Comparison of ENCODE assay signal across 35 cellular contexts in the genomic region with DNA sequence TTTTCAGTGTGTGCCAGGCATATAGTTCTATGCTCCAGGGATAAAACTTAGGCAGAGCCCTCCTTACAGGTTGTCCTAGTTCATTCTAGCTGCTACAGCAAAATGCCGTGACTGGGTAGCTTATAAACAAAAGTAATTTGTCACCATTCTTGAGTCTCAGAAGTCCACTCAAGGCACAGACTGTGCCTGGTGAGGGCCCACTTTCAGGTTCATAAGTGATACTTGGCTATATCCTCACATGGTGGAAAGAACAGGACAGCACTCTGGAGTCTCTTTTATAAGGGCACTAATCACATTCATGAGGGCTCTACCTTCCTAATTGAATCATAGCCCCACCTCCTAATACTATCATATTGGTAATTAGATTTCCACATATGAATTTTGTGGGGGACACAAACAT.
"Had no signal": no experiment of that assay in that cellular context is flagged by ENCODE, and none has a peak within 500 bp of the region (broad histone marks: within the 10 kb centered on the region; RNA-seq: fewer than 3 reads in every experiment).

No MANE protein-coding gene starts in this region.

- DNase-seq: activated B cell treated with CpG ODN at 0.5 μM for 24 hours; activated CD4-positive, alpha-beta memory T cell treated with anti-CD3 and anti-CD28 coated beads for 36 hours; activated CD4-positive, alpha-beta T cell treated with anti-CD3 and anti-CD28 coated beads for 4 hours; activated CD4-positive, alpha-beta T cell treated with anti-CD3 and anti-CD28 coated beads, Interleukin-2, amount 10 ng/mL, durations not matched to agents 24 days and 14 days; activated CD4-positive, alpha-beta T cell treated with anti-CD3 and anti-CD28 coated beads, Interleukin-2, amount 50 U/mL, for 1 hour; activated CD4-positive, alpha-beta T cell treated with anti-CD3 and anti-CD28 coated beads, Interleukin-2, amount 50 U/mL, for 4 hours; activated CD4-positive, CD25-positive, alpha-beta regulatory T cell treated with anti-CD3 and anti-CD28 coated beads, Interleukin-2, amount 50 U/mL, for 72 hours; activated CD8-positive, alpha-beta memory T cell treated with anti-CD3 and anti-CD28 coated beads, Interleukin-2, amount 50 U/mL, for 4 hours; activated CD8-positive, alpha-beta T cell treated with anti-CD3 and anti-CD28 coated beads for 36 hours; activated effector memory CD4-positive, alpha-beta T cell treated with anti-CD3 and anti-CD28 coated beads, Interleukin-2, amount 50 U/mL, for 16 hours; activated gamma-delta T cell treated with Interleukin-2 at 50 U/mL for 16 hours; activated naive CD4-positive, alpha-beta T cell; activated naive CD4-positive, alpha-beta T cell treated with anti-CD3 and anti-CD28 coated beads for 36 hours; activated naive CD4-positive, alpha-beta T cell treated with anti-CD3 and anti-CD28 coated beads, Interleukin-2, amount 50 U/mL, for 16 hours; activated naive CD8-positive, alpha-beta T cell treated with anti-CD3 and anti-CD28 coated beads for 36 hours; activated T-cell treated with anti-CD3 and anti-CD28 coated beads for 4 hours; activated T-cell treated with anti-CD3 and anti-CD28 coated beads, Interleukin-2, amount 50 U/mL, for 1 hour; activated T-cell treated with anti-CD3 and anti-CD28 coated beads, Interleukin-2, amount 50 U/mL, for 4 hours; activated T-cell treated with anti-CD3 and anti-CD28 coated beads, Interleukin-2, amount 50 U/mL, for 72 hours; adrenal gland; amniotic stem cell; aorta; body of pancreas; brain microvascular endothelial cell; central memory CD4-positive, alpha-beta T cell; T-helper 1 cell; T-helper 2 cell; T-helper 9 cell had no signal

- H3K9me3 ChIP-seq: adrenal gland, body of pancreas, breast epithelium had no signal

- H3K4me1 ChIP-seq: adrenal gland, body of pancreas, breast epithelium had no signal

- ATAC-seq: activated CD8-positive, alpha-beta T cell treated with anti-CD3 and anti-CD28 coated beads for 36 hours; activated naive CD4-positive, alpha-beta T cell treated with anti-CD3 and anti-CD28 coated beads, Interleukin-2, amount 50 U/mL, for 72 hours; activated T-cell treated with anti-CD3 and anti-CD28 coated beads, Interleukin-2, amount 50 U/mL, for 4 hours; activated T-cell treated with anti-CD3 and anti-CD28 coated beads, Interleukin-2, amount 50 U/mL, for 72 hours; activated T-helper 17 cell treated with anti-CD3 and anti-CD28 coated beads, Interleukin-2, amount 50 U/mL, for 72 hours; body of pancreas had no signal

- H3K36me3 ChIP-seq: breast epithelium had no signal

- H3K9me3 Mint-ChIP-seq: activated B cell treated with CpG ODN at 0.5 μM for 24 hours; activated CD4-positive, alpha-beta memory T cell treated with anti-CD3 and anti-CD28 coated beads for 36 hours; activated CD4-positive, alpha-beta T cell treated with anti-CD3 and anti-CD28 coated beads, Interleukin-2, amount 10 ng/mL, durations not matched to agents 24 days and 14 days; activated CD8-positive, alpha-beta T cell treated with anti-CD3 and anti-CD28 coated beads for 36 hours; activated naive CD4-positive, alpha-beta T cell treated with anti-CD3 and anti-CD28 coated beads for 36 hours; activated naive CD4-positive, alpha-beta T cell treated with anti-CD3 and anti-CD28 coated beads, Interleukin-2, amount 50 U/mL, for 72 hours; activated naive CD8-positive, alpha-beta T cell treated with anti-CD3 and anti-CD28 coated beads for 36 hours; activated T-cell treated with anti-CD3 and anti-CD28 coated beads, Interleukin-2, amount 50 U/mL, for 4 hours; activated T-cell treated with anti-CD3 and anti-CD28 coated beads, Interleukin-2, amount 50 U/mL, for 72 hours; activated T-helper 1 cell treated with anti-CD3 and anti-CD28 coated beads, Interleukin-12 subunit alpha, Interleukin-12 subunit beta, Interleukin-2, Interleukin-4 antibody, amounts not matched to agents 30 ng/mL and 10 ng/mL and 1 ng/mL, durations not matched to agents 14 hours and 24 hours and 36 hours; activated T-helper 17 cell treated with anti-CD3 and anti-CD28 coated beads, Interleukin-2, amount 50 U/mL, for 72 hours; T-helper 1 cell treated with Interleukin-12 subunit alpha and Interleukin-12 subunit beta and Interleukin-4 antibody, amounts not matched to agents 30 μg/mL and 1 μg/mL, for 36 hours; T-helper 2 cell treated with Interferon-gamma antibody and Interleukin-4, amounts not matched to agents 5 μg/mL and 100 μg/mL, for 36 hours had no signal

- H3K4me3 Mint-ChIP-seq: activated B cell treated with CpG ODN at 0.5 μM for 24 hours; activated CD4-positive, alpha-beta memory T cell treated with anti-CD3 and anti-CD28 coated beads for 36 hours; activated CD4-positive, alpha-beta T cell treated with anti-CD3 and anti-CD28 coated beads, Interleukin-2, amount 10 ng/mL, durations not matched to agents 24 days and 14 days; activated CD8-positive, alpha-beta T cell treated with anti-CD3 and anti-CD28 coated beads for 36 hours; activated naive CD4-positive, alpha-beta T cell treated with anti-CD3 and anti-CD28 coated beads for 36 hours; activated naive CD8-positive, alpha-beta T cell treated with anti-CD3 and anti-CD28 coated beads for 36 hours; activated T-cell treated with anti-CD3 and anti-CD28 coated beads, Interleukin-2, amount 50 U/mL, for 4 hours; activated T-cell treated with anti-CD3 and anti-CD28 coated beads, Interleukin-2, amount 50 U/mL, for 72 hours; activated T-helper 1 cell treated with anti-CD3 and anti-CD28 coated beads, Interleukin-12 subunit alpha, Interleukin-12 subunit beta, Interleukin-2, Interleukin-4 antibody, amounts not matched to agents 30 ng/mL and 10 ng/mL and 1 ng/mL, durations not matched to agents 14 hours and 24 hours and 36 hours; activated T-helper 17 cell treated with anti-CD3 and anti-CD28 coated beads, Interleukin-2, amount 50 U/mL, for 72 hours; T-helper 1 cell treated with Interleukin-12 subunit alpha and Interleukin-12 subunit beta and Interleukin-4 antibody, amounts not matched to agents 30 μg/mL and 1 μg/mL, for 36 hours; T-helper 2 cell treated with Interferon-gamma antibody and Interleukin-4, amounts not matched to agents 5 μg/mL and 100 μg/mL, for 36 hours had no signal

- H3K27ac ChIP-seq: adrenal gland, body of pancreas, brain microvascular endothelial cell, breast epithelium, VCaP had no signal

- H3K27me3 ChIP-seq: adrenal gland, body of pancreas, brain microvascular endothelial cell, breast epithelium had no signal

- H3K27ac Mint-ChIP-seq: activated B cell treated with CpG ODN at 0.5 μM for 24 hours; activated CD4-positive, alpha-beta memory T cell treated with anti-CD3 and anti-CD28 coated beads for 36 hours; activated CD4-positive, alpha-beta T cell treated with anti-CD3 and anti-CD28 coated beads, Interleukin-2, amount 10 ng/mL, durations not matched to agents 24 days and 14 days; activated CD8-positive, alpha-beta T cell treated with anti-CD3 and anti-CD28 coated beads for 36 hours; activated naive CD4-positive, alpha-beta T cell treated with anti-CD3 and anti-CD28 coated beads for 36 hours; activated naive CD4-positive, alpha-beta T cell treated with anti-CD3 and anti-CD28 coated beads, Interleukin-2, amount 50 U/mL, for 72 hours; activated naive CD8-positive, alpha-beta T cell treated with anti-CD3 and anti-CD28 coated beads for 36 hours; activated T-cell treated with anti-CD3 and anti-CD28 coated beads, Interleukin-2, amount 50 U/mL, for 72 hours; activated T-helper 1 cell treated with anti-CD3 and anti-CD28 coated beads, Interleukin-12 subunit alpha, Interleukin-12 subunit beta, Interleukin-2, Interleukin-4 antibody, amounts not matched to agents 30 ng/mL and 10 ng/mL and 1 ng/mL, durations not matched to agents 14 hours and 24 hours and 36 hours; activated T-helper 17 cell treated with anti-CD3 and anti-CD28 coated beads, Interleukin-2, amount 50 U/mL, for 72 hours; T-helper 1 cell treated with Interleukin-12 subunit alpha and Interleukin-12 subunit beta and Interleukin-4 antibody, amounts not matched to agents 30 μg/mL and 1 μg/mL, for 36 hours; T-helper 2 cell treated with Interferon-gamma antibody and Interleukin-4, amounts not matched to agents 5 μg/mL and 100 μg/mL, for 36 hours had no signal

- H3K4me3 ChIP-seq: adrenal gland, body of pancreas, breast epithelium had no signal

- H3K4me1 Mint-ChIP-seq: activated B cell treated with CpG ODN at 0.5 μM for 24 hours; activated CD4-positive, alpha-beta T cell treated with anti-CD3 and anti-CD28 coated beads, Interleukin-2, amount 10 ng/mL, durations not matched to agents 24 days and 14 days; activated naive CD8-positive, alpha-beta T cell treated with anti-CD3 and anti-CD28 coated beads for 36 hours; activated T-helper 17 cell treated with anti-CD3 and anti-CD28 coated beads, Interleukin-2, amount 50 U/mL, for 72 hours had no signal

- H3K36me3 Mint-ChIP-seq: activated CD4-positive, alpha-beta memory T cell treated with anti-CD3 and anti-CD28 coated beads for 36 hours; activated naive CD4-positive, alpha-beta T cell treated with anti-CD3 and anti-CD28 coated beads, Interleukin-2, amount 50 U/mL, for 72 hours; activated naive CD8-positive, alpha-beta T cell treated with anti-CD3 and anti-CD28 coated beads for 36 hours had no signal

- H3K27me3 Mint-ChIP-seq: activated B cell treated with CpG ODN at 0.5 μM for 24 hours; activated T-helper 17 cell treated with anti-CD3 and anti-CD28 coated beads, Interleukin-2, amount 50 U/mL, for 72 hours had no signal
